8 cellular contexts compared by ENCODE assay signal in the genomic region with DNA sequence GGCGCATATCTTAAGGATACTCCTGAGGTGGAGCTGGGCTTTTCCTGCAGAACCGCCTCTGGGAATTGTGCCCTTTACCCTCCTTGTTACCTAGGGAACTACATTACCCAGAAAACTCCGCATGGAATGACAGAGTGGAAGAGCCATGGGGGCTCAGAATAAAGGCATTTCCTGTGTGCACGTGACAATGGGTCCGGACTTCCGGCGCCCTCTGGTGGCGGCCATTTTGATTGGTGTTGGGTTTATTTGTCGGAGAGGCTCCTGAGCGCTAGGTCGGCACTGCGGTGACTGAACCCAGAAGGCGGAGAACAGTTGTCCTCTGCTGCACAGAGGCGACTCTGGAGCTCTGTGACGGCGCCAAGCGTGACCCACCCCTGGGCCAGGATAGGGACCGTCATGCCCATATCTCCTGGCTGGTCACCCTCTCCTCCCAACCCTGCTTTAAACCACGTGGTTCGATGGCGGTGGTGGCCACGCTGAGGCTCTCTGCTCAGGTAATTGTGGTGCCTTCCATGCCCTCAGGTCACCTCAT. TPM values are rescaled to one million over a fixed set of nuclear protein-coding genes. Genes with fewer than 3 reads are reported as not detected.
DNase-seq lines count a peak whose midpoint lies in the region; ATAC-seq and TF ChIP-seq lines count a peak whose summit lies in the region.

A gene (plus strand): TSS at position 229 of the 532 bp plus-strand sequence. CDS start 230 bp downstream, at position 459.

- DNase-seq in GM12864 (ENCODE audit: low read depth) (no peak), SJCRH30 (peak in 1 of 2 experiments; percentile 22), brain pericyte (ENCODE audit: low read depth, low spot score) (peak; percentile 40), iPS DF 6.9 (ENCODE audit: low read depth, low spot score) (peak; percentile 93), psoas muscle (peak; percentile 60 to 84), NCI-H2081 treated with DMSO at 0.1 percent for 48 hours (lab: John Stamatoyannopoulos, UW) (no peak), AML-193 (lab: John Stamatoyannopoulos, UW) (no peak)

- peak; percentile 30 for TF ChIP-seq CTCF in GM12864 (IDR thresholded peaks at IDR 0.05; ENCODE audit: low read depth, low read length, missing control alignments)
- peak; percentile 39 for TF ChIP-seq CTCF in psoas muscle (IDR thresholded peaks at IDR 0.05)

- H3K4me3 ChIP-seq in GM12864 (ENCODE audit: low read depth, low read length) = no peak within 1 kb of the TSS
- no peak within 1 kb of the TSS for H3K4me3 ChIP-seq in SJCRH30
- peak within 1 kb of the TSS; percentile 87 for H3K4me3 ChIP-seq in iPS DF 6.9 (ENCODE audit: low read length)
- H3K4me3 ChIP-seq in psoas muscle = peak within 1 kb of the TSS; percentile 65

- H3K27ac ChIP-seq in SJCRH30 (no peak within 1 kb of the TSS), iPS DF 6.9 (ENCODE audit: low read length) (no peak within 1 kb of the TSS), psoas muscle (peak within 1 kb of the TSS; percentile 82)

- intact Hi-C loops in psoas muscle (cut with DNase I) = no loop called here

- H3K36me3 ChIP-seq in SJCRH30 = peaks cover 27% of the 10 kb centered on the region
- no peaks in the 10 kb centered on the region for H3K36me3 ChIP-seq in iPS DF 6.9 (ENCODE audit: control insufficient read depth, insufficient read depth, low read length)
- peaks cover 0 to 2% of the 10 kb centered on the region in 2 donors for H3K36me3 ChIP-seq in psoas muscle (ENCODE audit: insufficient read depth in 1 of 2, low read depth in 1 of 2)

- H3K9me3 ChIP-seq in SJCRH30 (replicated peaks) (peaks cover 3% of the 10 kb centered on the region; the same call in 1 of the 2 replicates), iPS DF 6.9 (ENCODE audit: control insufficient read depth, insufficient read depth, low read length) (no peaks in the 10 kb centered on the region), psoas muscle (no peaks in the 10 kb centered on the region)

- ATAC-seq in psoas muscle (peak; percentile 91 to 95 (median 94)), GM21737 (IDR thresholded peaks at IDR 0.05; ENCODE audit: unreplicated experiment) (no peak)

- H3K27me3 ChIP-seq in SJCRH30 (no peaks in the 10 kb centered on the region), iPS DF 6.9 (ENCODE audit: control insufficient read depth, insufficient read depth, low read length) (no peaks in the 10 kb centered on the region), psoas muscle (ENCODE audit: insufficient read depth in 3 of 3, low read length in 2 of 3) (no peaks in the 10 kb centered on the region)

- WGBS in iPS DF 6.9 (ENCODE audit: insufficient coverage, insufficient read length) = no CpG with 5 or more reads among the region's 22 CpGs
- 14 to 18% (median 18%) methylated on average over 21 to 22 of the region's 22 CpGs for WGBS in psoas muscle, 3 donors

- H3K4me1 ChIP-seq in SJCRH30 = no peaks in the 10 kb centered on the region
- H3K4me1 ChIP-seq in iPS DF 6.9 (ENCODE audit: control insufficient read depth, insufficient read depth, low read length) = no peaks in the 10 kb centered on the region
- peaks cover 7% of the 10 kb centered on the region for H3K4me1 ChIP-seq in psoas muscle

RNA-seq across cellular contexts. Expression of the gene that starts here (rescaled TPM):
- total RNA-seq in SJCRH30 (2014; rRNA removed; shearing (Covaris generic)) = 12.7 and 13.0 TPM in 2 replicates
- total RNA-seq in psoas muscle = 1 to 10 TPM; 3.9 to 7.9 (median 5.9) TPM
- 1 to 10 TPM; 1.4 to 7.0 (median 3.9) TPM for polyA plus RNA-seq in psoas muscle

Comparison
In these comparisons a context has a peak if more than half of its experiments do, and no peak if none do; other contexts are left out.
1. DNase-seq: peak in brain pericyte (single experiment), iPS DF 6.9 (single experiment) and psoas muscle (2 of 2); none in GM12864 (single experiment), NCI-H2081 treated with DMSO at 0.1 percent for 48 hours (single experiment) and AML-193 (0 of 2).
2. H3K4me3 ChIP-seq: peak in iPS DF 6.9 (single experiment) and psoas muscle (single experiment); none in GM12864 (single experiment) and SJCRH30 (single experiment).